Comparison of ENCODE assay signal across 8 cellular contexts in the genomic region with DNA sequence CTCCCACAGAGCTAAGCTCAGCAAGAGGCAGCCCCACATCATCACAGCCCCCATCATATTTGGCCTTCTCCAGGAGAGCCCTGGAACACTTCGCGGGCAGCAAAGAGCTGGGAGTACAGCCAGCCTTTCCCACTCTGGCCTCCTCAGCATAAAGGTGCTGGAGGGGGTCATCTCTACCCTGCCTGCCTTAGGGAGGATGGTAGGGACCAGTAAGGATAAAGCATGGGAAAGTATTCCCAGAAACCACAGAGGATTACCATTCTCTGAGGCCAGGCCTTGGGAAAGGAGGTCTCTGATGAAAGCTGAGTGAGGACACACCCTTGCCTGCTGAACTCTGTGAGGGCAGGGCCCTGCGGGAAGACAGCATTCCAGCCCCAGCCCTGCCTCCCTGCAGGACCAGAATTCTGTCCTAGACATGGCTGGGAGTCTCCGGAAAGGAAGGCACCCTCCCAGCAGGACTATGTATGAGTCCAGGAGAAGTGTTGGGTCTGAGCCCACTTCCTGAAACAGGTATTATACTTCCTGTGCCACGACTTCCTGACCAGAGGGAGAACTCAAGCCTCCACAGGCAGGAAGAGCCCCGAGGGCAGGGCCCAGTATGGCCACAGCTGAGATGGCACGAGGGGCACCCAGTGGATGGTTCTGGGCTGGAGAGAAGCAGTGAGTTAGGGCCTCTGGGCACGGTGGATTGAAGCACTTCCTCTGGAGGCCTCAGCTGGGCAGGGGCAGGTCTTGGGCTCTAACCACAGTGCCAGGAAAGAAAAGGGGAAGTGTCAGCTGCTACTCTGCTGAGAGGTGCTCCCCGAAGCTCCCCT. TPM values are rescaled to one million over a fixed set of nuclear protein-coding genes. Genes with fewer than 3 reads are reported as not detected.
DNase-seq lines count a peak whose midpoint lies in the region; ATAC-seq, FAIRE-seq and TF ChIP-seq lines count a peak whose summit lies in the region.

No MANE protein-coding gene starts in this region.

- peaks cover 84 to 95% (median 92%) of the 10 kb centered on the region in 10 experiments for H3K4me1 ChIP-seq in BLaER1 treated with 17β-estradiol and CSF1 and Interleukin-3, amounts not matched to agents 10 nM and 100 nM
- peaks cover 81% of the 10 kb centered on the region for H3K4me1 ChIP-seq in muscle layer of colon (ENCODE audit: insufficient read depth, low read length)

- H3K4me2 ChIP-seq in BLaER1 treated with 17β-estradiol and CSF1 and Interleukin-3, amounts not matched to agents 10 nM and 100 nM, result peak overlapping the region; percentile 86 to 98 (median 95)

- ATAC-seq in GM21528 (IDR thresholded peaks at IDR 0.05; ENCODE audit: low FRiP score, unreplicated experiment) (no peak), HG02610 (IDR thresholded peaks at IDR 0.05; ENCODE audit: unreplicated experiment) (no peak), HG03460 (IDR thresholded peaks at IDR 0.05; ENCODE audit: unreplicated experiment) (no peak)
- ATAC-seq in activated CD4-positive, CD25-positive, alpha-beta regulatory T cell treated with anti-CD3 and anti-CD28 coated beads, Interleukin-2, amount 50 U/mL, for 24 hours, result no peak

- DNase-seq in MV-4-11 (lab: John Stamatoyannopoulos, UW) (peak; percentile 92), bronchial epithelial cell (ENCODE audit: low read depth) (peak; percentile 77)

- H3K9ac ChIP-seq in BLaER1 treated with 17β-estradiol and CSF1 and Interleukin-3, amounts not matched to agents 10 nM and 100 nM, result peak overlapping the region; percentile 36 to 67 (median 58); a peak in 19 of 22 replicates
- no peak overlapping the region for H3K9ac ChIP-seq in muscle layer of colon (ENCODE audit: low read length)

- H4K20me1 ChIP-seq in BLaER1 treated with 17β-estradiol and CSF1 and Interleukin-3, amounts not matched to agents 10 nM and 100 nM, result peaks cover 0 to 15% (median 0%) of the 10 kb centered on the region in 11 experiments; a peak in 1 of 22 replicates

- peak; percentile 83 for FAIRE-seq in bronchial epithelial cell (lab: Jason Lieb, UNC)

- peak overlapping the region; percentile 59 to 94 (median 87) for H3K27ac ChIP-seq in BLaER1 treated with 17β-estradiol and CSF1 and Interleukin-3, amounts not matched to agents 10 nM and 100 nM
- H3K27ac ChIP-seq in muscle layer of colon (ENCODE audit: low read depth, low read length), result peak overlapping the region; percentile 27

- no peaks in the 10 kb centered on the region for H3K27me3 ChIP-seq in BLaER1 treated with 17β-estradiol and CSF1 and Interleukin-3, amounts not matched to agents 10 nM and 100 nM
- H3K27me3 ChIP-seq in bronchial epithelial cell (ENCODE audit: control insufficient read depth, insufficient read depth, low read length) (no peaks in the 10 kb centered on the region), muscle layer of colon (ENCODE audit: control insufficient read depth in 1 of 2, insufficient read depth in 2 of 2, low read length in 2 of 2) (no peaks in the 10 kb centered on the region)

- H3K36me3 ChIP-seq in BLaER1 treated with 17β-estradiol and CSF1 and Interleukin-3, amounts not matched to agents 10 nM and 100 nM, result peaks cover 0 to 48% (median 18%) of the 10 kb centered on the region in 11 experiments; a peak in 20 of 22 replicates
- peaks cover 5% of the 10 kb centered on the region for H3K36me3 ChIP-seq in bronchial epithelial cell (ENCODE audit: control insufficient read depth, insufficient read depth, low read length)
- H3K36me3 ChIP-seq in muscle layer of colon (ENCODE audit: insufficient read depth, low read length), result peaks cover 56% of the 10 kb centered on the region

- H3K4me3 ChIP-seq in BLaER1 treated with 17β-estradiol and CSF1 and Interleukin-3, amounts not matched to agents 10 nM and 100 nM, result peak overlapping the region in 9 of 10 experiments; percentile 1 to 47 (median 9); a peak in 9 of 20 replicates
- H3K4me3 ChIP-seq in bronchial epithelial cell (ENCODE audit: low read depth, low read length) (no peak overlapping the region), muscle layer of colon (ENCODE audit: low read depth in 1 of 2, low read length in 2 of 2) (no peak overlapping the region)

- no peaks in the 10 kb centered on the region for H3K9me3 ChIP-seq in BLaER1 treated with 17β-estradiol and CSF1 and Interleukin-3, amounts not matched to agents 10 nM and 100 nM (replicated peaks in 1 of 11)
- no peaks in the 10 kb centered on the region for H3K9me3 ChIP-seq in muscle layer of colon (ENCODE audit: low read length)

- TF ChIP-seq CTCF in bronchial epithelial cell (IDR thresholded peaks at IDR 0.05; ENCODE audit: insufficient read depth, low read length, severe bottlenecking), result no peak

RNA-seq across cellular contexts. Expression of gene CASTOR1, which starts 12.9 kb away (rescaled TPM):
- total RNA-seq in bronchial epithelial cell, result 2.4 and 7.0 TPM in 2 replicates

RNA-seq across cellular contexts. Expression of gene TBC1D10A, which starts 24.5 kb away (rescaled TPM):
- total RNA-seq in bronchial epithelial cell, result 6.6 and 12.2 TPM in 2 replicates

RNA-seq across cellular contexts. Expression of gene OSM, which starts 35.6 kb away (rescaled TPM):
- total RNA-seq in bronchial epithelial cell, result not detected in 2 replicates

RNA-seq across cellular contexts. Expression of gene SF3A1, which starts 54.5 kb away (rescaled TPM):
- total RNA-seq in bronchial epithelial cell, result 17.9 and 20.1 TPM in 2 replicates

RNA-seq across cellular contexts. Expression of gene CCDC157, which starts 54.6 kb away (rescaled TPM):
- total RNA-seq in bronchial epithelial cell, result 0.38 and 0.53 TPM in 2 replicates

Comparison
In these comparisons a context has a peak if more than half of its experiments do, and no peak if none do; other contexts are left out.
1. H3K4me3 ChIP-seq: peak in BLaER1 treated with 17β-estradiol and CSF1 and Interleukin-3, amounts not matched to agents 10 nM and 100 nM (9 of 10); none in bronchial epithelial cell (single experiment) and muscle layer of colon (0 of 2).